In genomic region chr13:48231080-48231479, GRCh38 we compare ENCODE assay signal across 2 cellular contexts.
TF ChIP-seq lines count a peak whose summit lies in the region.

No MANE protein-coding gene starts in this region.

TF ChIP-seq in A549, 52 proteins besides CTCF, POLR2A, EP300 and RAD21 (continued from another document):
- TF ChIP-seq MYC (IDR thresholded peaks at IDR 0.05; ENCODE audit: borderline replicate concordance, low read length), result no peak
- TF ChIP-seq REST (IDR thresholded peaks at IDR 0.05), result no peak
- no peak for TF ChIP-seq CHD2 (IDR thresholded peaks at IDR 0.05; ENCODE audit: low read length, partially characterized antibody)
- TF ChIP-seq FOSL2 (IDR thresholded peaks at IDR 0.05), result no peak
- no peak for TF ChIP-seq FOSL2 (CRISPR knock-in tag; IDR thresholded peaks at IDR 0.05)
- no peak for TF ChIP-seq JUN (IDR thresholded peaks at IDR 0.05)
- TF ChIP-seq PHF8 (IDR thresholded peaks at IDR 0.05; ENCODE audit: borderline replicate concordance, low read depth), result no peak
- no peak for TF ChIP-seq SMC3 (IDR thresholded peaks at IDR 0.05)
- no peak for TF ChIP-seq ESRRA (IDR thresholded peaks at IDR 0.05; ENCODE audit: borderline replicate concordance, low read length)
- no peak for TF ChIP-seq SREBF2 (IDR thresholded peaks at IDR 0.05)
- TF ChIP-seq RARB (CRISPR knock-in tag; IDR thresholded peaks at IDR 0.05), result no peak
- no peak for TF ChIP-seq TFCP2L1 (CRISPR knock-in tag; IDR thresholded peaks at IDR 0.05)
- TF ChIP-seq BCL3 (IDR thresholded peaks at IDR 0.05), result no peak
- TF ChIP-seq HEYL (CRISPR knock-in tag; IDR thresholded peaks at IDR 0.05), result no peak
- no peak for TF ChIP-seq EHMT2 (IDR thresholded peaks at IDR 0.05; ENCODE audit: low read depth)
- no peak for TF ChIP-seq ZC3H11A (IDR thresholded peaks at IDR 0.05)
- TF ChIP-seq KDM1A (IDR thresholded peaks at IDR 0.05; ENCODE audit: low read depth), result no peak
- TF ChIP-seq CBX2 (IDR thresholded peaks at IDR 0.05; ENCODE audit: borderline replicate concordance, low read depth), result no peak

TF ChIP-seq in endothelial cell of umbilical vein, 7 proteins besides CTCF, POLR2A, EP300 and RAD21 (continued from another document):
- no peak for TF ChIP-seq POLR2AphosphoS5 (IDR thresholded peaks at IDR 0.05; ENCODE audit: insufficient read depth, low read depth, low read length)
- TF ChIP-seq FOS (IDR thresholded peaks at IDR 0.05; ENCODE audit: borderline replicate concordance, insufficient read depth, low read length), result no peak
- TF ChIP-seq JUN (IDR thresholded peaks at IDR 0.05; ENCODE audit: borderline replicate concordance, insufficient read depth, insufficient read length, low read depth), result no peak
- no peak for TF ChIP-seq MAX (IDR thresholded peaks at IDR 0.05; ENCODE audit: insufficient read depth, insufficient read length)
- TF ChIP-seq MYC (IDR thresholded peaks at IDR 0.05; ENCODE audit: low read depth, low read length), result no peak
- no peak for TF ChIP-seq EZH2 (IDR thresholded peaks at IDR 0.05; ENCODE audit: borderline replicate concordance, low read depth, low read length, severe bottlenecking)
